1 cellular context compared by ENCODE assay signal in the genomic region with DNA sequence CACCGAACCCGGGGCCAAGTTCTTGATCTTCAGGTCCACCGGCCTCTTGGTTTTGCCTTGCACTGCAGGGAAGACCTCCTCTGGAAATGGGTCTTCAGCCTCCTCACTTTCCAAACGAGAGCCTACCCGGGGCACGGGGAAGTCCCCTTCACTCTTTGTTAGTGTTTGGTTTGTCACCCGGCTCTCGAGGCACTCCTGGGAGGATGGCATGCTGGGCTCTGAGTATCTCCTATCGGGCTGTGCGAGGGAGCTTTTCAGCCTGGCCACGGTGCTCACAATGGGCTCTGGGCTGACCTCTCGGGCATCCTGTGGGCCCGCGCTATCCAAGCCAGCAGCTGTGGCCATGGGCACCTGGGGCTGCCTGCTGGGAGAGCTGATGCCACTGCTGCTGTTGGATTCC.
TF ChIP-seq lines count a peak whose summit lies in the region.

No MANE protein-coding gene starts in this region.

TF ChIP-seq in H1, 55 proteins besides CTCF, POLR2A, EP300 and RAD21:
- TF ChIP-seq BRCA1 (IDR thresholded peaks at IDR 0.05; ENCODE audit: low read depth, low read length) (no peak), SIRT6 (IDR thresholded peaks at IDR 0.05; ENCODE audit: low read length) (no peak), EGR1 (IDR thresholded peaks at IDR 0.05; ENCODE audit: borderline replicate concordance, low read depth, low read length) (no peak), CHD1 (IDR thresholded peaks at IDR 0.05; ENCODE audit: low read depth, low read length) (no peak), SIN3A (conservative IDR thresholded peaks at IDR 0.05 in 1 of 2, IDR thresholded peaks at IDR 0.05 in 1 of 2; ENCODE audit: low read depth in 1 of 2, low read length in 2 of 2) (no peak), NANOG (IDR thresholded peaks at IDR 0.05; ENCODE audit: insufficient read depth, low read depth, low read length, poor library complexity, severe bottlenecking) (no peak), ASH2L (IDR thresholded peaks at IDR 0.05; ENCODE audit: low read length) (no peak), SAP30 (IDR thresholded peaks at IDR 0.05; ENCODE audit: insufficient read depth, insufficient replicate concordance, low read length) (no peak), MAFK (IDR thresholded peaks at IDR 0.05; ENCODE audit: low read depth, low read length) (no peak), TBP (IDR thresholded peaks at IDR 0.05; ENCODE audit: low read depth, low read length) (no peak), JUN (IDR thresholded peaks at IDR 0.05; ENCODE audit: low read depth, low read length) (no peak), HDAC6 (IDR thresholded peaks at IDR 0.05; ENCODE audit: low read depth, low read length) (no peak), CBX8 (IDR thresholded peaks at IDR 0.05; ENCODE audit: borderline replicate concordance, low read depth, low read length) (no peak), NRF1 (IDR thresholded peaks at IDR 0.05; ENCODE audit: low read depth, low read length) (no peak), E2F6 (IDR thresholded peaks at IDR 0.05) (no peak), RFX5 (IDR thresholded peaks at IDR 0.05; ENCODE audit: borderline replicate concordance, low read depth, low read length) (no peak), RXRA (IDR thresholded peaks at IDR 0.05; ENCODE audit: insufficient read depth, low read depth, low read length) (no peak), BACH1 (IDR thresholded peaks at IDR 0.05; ENCODE audit: low read length) (no peak), SUZ12 (IDR thresholded peaks at IDR 0.05; ENCODE audit: low read length) (no peak)
